Comparison of ENCODE assay signal across 9 cellular contexts in the genomic region with DNA sequence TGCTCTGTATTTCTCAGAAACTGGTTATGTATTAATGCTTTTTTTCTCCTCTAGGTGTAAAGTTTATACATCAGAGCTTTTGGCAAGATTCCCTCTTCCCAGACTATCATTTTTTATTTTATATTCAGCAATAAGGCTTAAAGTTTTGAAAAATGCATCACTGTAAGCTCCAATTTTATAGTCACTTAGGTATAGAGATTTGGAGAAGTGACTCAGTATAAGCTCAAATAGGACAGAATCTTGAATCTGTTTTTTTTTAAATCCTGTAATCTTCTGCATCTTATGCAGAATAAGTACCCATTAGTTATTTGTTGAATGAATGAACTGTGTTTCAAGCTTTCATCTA. TPM values are rescaled to one million over a fixed set of nuclear protein-coding genes. Genes with fewer than 3 reads are reported as not detected.
A peak's percentile ranks its signal among the peaks of the same experiment; 100 is the strongest.
DNase-seq lines count a peak whose midpoint lies in the region; TF ChIP-seq lines count a peak whose summit lies in the region.
"Had no signal": no experiment of that assay in that cellular context is flagged by ENCODE, and none has a peak within 500 bp of the region (broad histone marks: within the 10 kb centered on the region; RNA-seq: fewer than 3 reads in every experiment).

No MANE protein-coding gene starts in this region.

- CTCF ChIA-PET in BJ (lab: Yijun Ruan, JAX), result interaction anchor here (0.7 to 5.0 kb wide), 19 partner anchors 10 to 480 kb away, joined by 3 to 49 read pairs (median 4); a partner anchor contains a TSS

- no peaks in the 10 kb centered on the region for H3K9me3 ChIP-seq in KOPT-K1 (ENCODE audit: insufficient read depth, low read length, poor library complexity, severe bottlenecking)
- no peaks in the 10 kb centered on the region for H3K9me3 ChIP-seq in colonic mucosa

- H3K27ac ChIP-seq in KOPT-K1 (ENCODE audit: low read depth, low read length, poor library complexity, severe bottlenecking) (peak overlapping the region; percentile 82), colonic mucosa (peak overlapping the region; percentile 93)

- POLR2A ChIA-PET in BJ (lab: Charles Lee), result no interaction called here

- TF ChIP-seq CTCF in BJ (IDR thresholded peaks at IDR 0.05; ENCODE audit: insufficient read depth, low read depth, low read length), result no peak
- peak; percentile 37 for TF ChIP-seq CTCF in colonic mucosa (IDR thresholded peaks at IDR 0.05)
- peak in 2 of 3 experiments; percentile 7 to 26 for TF ChIP-seq CTCF in nephron (IDR thresholded peaks at IDR 0.05; ENCODE audit: unreplicated experiment in 3 of 3)

- DNase-seq in BJ (ENCODE audit: low read depth) (no peak), colonic mucosa (no peak), putamen (ENCODE audit: low spot score) (no peak), NOMO-1 (lab: John Stamatoyannopoulos, UW; ENCODE audit: unreplicated experiment in 2 of 2) (no peak)
- no peak for DNase-seq in activated CD8-positive, alpha-beta memory T cell treated with anti-CD3 and anti-CD28 coated beads, Interleukin-2, amount 50 U/mL, for 48 hours
- DNase-seq in stimulated activated CD4-positive, alpha-beta T cell treated with anti-CD3 and anti-CD28 coated beads, Interleukin-4, amount 100 ng/mL, for 4 hours, result no peak

- H3K27ac Mint-ChIP-seq in nephron, result peak overlapping the region; percentile 83 to 91 (median 90)

- H3K27me3 Mint-ChIP-seq in nephron (ENCODE audit: low read depth), result no peaks in the 10 kb centered on the region

- intact Hi-C loops in colonic mucosa (cut with DNase I), result loop anchor here (5.0 kb wide), 1 partner anchor 171 kb away; no protein-coding TSS in a partner anchor

- peaks cover 6% of the 10 kb centered on the region for H3K4me1 ChIP-seq in colonic mucosa

- peak overlapping the region in 1 of 2 donors; percentile 67 for H3K9ac ChIP-seq in colonic mucosa (ENCODE audit: low read depth in 2 of 2, low read length in 2 of 2)

- no peaks in the 10 kb centered on the region for H3K27me3 ChIP-seq in BJ (ENCODE audit: control insufficient read depth, insufficient read depth, low read length)
- H3K27me3 ChIP-seq in colonic mucosa, result no peaks in the 10 kb centered on the region

- no peaks in the 10 kb centered on the region for H3K36me3 Mint-ChIP-seq in nephron (ENCODE audit: low read depth)

- H3K4me3 Mint-ChIP-seq in nephron, result peak overlapping the region; percentile 86 to 93 (median 92)

- H3K4me3 ChIP-seq in BJ (ENCODE audit: low read depth, low read length) (peak overlapping the region; percentile 79), colonic mucosa (peak overlapping the region; percentile 90)

- H3K9me3 Mint-ChIP-seq in nephron, result no peaks in the 10 kb centered on the region

- H3K36me3 ChIP-seq in BJ (ENCODE audit: control insufficient read depth, insufficient read depth, low read length) (peaks cover 2% of the 10 kb centered on the region; the same call in 1 of the 2 replicates), KOPT-K1 (ENCODE audit: insufficient read depth, low read length) (peaks cover 2% of the 10 kb centered on the region; the same call in 1 of the 2 replicates), colonic mucosa (no peaks in the 10 kb centered on the region)

- peaks cover 27% of the 10 kb centered on the region for H3K4me1 Mint-ChIP-seq in nephron

RNA-seq across cellular contexts. Expression of a gene that starts 1.0 kb away (rescaled TPM):
- 27.2 and 29.7 TPM in 2 replicates for polyA plus RNA-seq in BJ (2011; rRNA removed)
- 30.9 and 55.3 TPM in 2 replicates for polyA minus RNA-seq in BJ (2011; rRNA and poly(A)+ RNA removed)
- 10 to 100 TPM; 24.9 to 59.3 TPM for total RNA-seq in colonic mucosa

RNA-seq across cellular contexts. Expression of a gene that starts 42.4 kb away (rescaled TPM):
- not detected in 2 replicates for polyA plus RNA-seq in BJ (2011; rRNA removed)
- not detected in 2 replicates for polyA minus RNA-seq in BJ (2011; rRNA and poly(A)+ RNA removed)
- total RNA-seq in colonic mucosa, result under 1 TPM; 0.37 to 0.69 TPM
- total RNA-seq: NCI-H460 had no signal
